In the genomic region with DNA sequence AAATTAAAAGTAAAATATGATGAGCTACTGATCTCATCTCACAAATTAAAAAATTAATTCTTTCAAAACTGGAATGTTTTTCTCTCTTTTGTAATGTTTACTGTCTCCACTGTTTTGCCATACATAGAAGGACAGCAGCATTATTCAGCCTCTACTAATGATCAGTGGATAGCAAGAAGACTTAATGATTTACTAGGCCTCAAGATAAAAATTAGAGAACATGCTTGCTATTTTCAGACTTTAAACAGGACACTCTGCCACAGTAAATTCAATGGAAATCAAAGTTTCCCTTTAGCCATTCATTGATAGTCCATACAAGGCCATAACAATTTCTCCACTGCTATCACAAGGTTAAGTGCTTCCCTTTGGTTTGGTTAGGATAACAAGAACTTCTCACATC, we compare ENCODE assay signal across 17 cellular contexts.
A peak's percentile ranks its signal among the peaks of the same experiment; 100 is the strongest.
DNase-seq lines count a peak whose midpoint lies in the region; ATAC-seq, FAIRE-seq and TF ChIP-seq lines count a peak whose summit lies in the region.
"Had no signal": no experiment of that assay in that cellular context is flagged by ENCODE, and none has a peak within 500 bp of the region (broad histone marks: within the 10 kb centered on the region; RNA-seq: fewer than 3 reads in every experiment).

No MANE protein-coding gene starts in this region.

- H3K36me3 Mint-ChIP-seq in activated T-cell treated with anti-CD3 and anti-CD28 coated beads, Interleukin-2, amount 50 U/mL, for 72 hours (ENCODE audit: insufficient read depth in 2 of 2), result no peaks in the 10 kb centered on the region
- peaks cover 3% of the 10 kb centered on the region for H3K36me3 Mint-ChIP-seq in activated T-cell treated with anti-CD3 and anti-CD28 coated beads, Interleukin-2, amount 50 U/mL, for 4 hours (ENCODE audit: insufficient read depth)

- H3K27ac ChIP-seq in right lobe of liver (peak overlapping the region in 2 of 3 donors; percentile 17 to 26), small intestine (ENCODE audit: low read depth in 1 of 2, low read length in 1 of 2) (no peak overlapping the region), mesenchymal stem cell (ENCODE audit: low read length, poor library complexity, severe bottlenecking) (no peak overlapping the region), foreskin keratinocyte (no peak overlapping the region)
- H3K27ac ChIP-seq: 22Rv1, BLaER1 had no signal

- H3K9me3 ChIP-seq in right lobe of liver (no peaks in the 10 kb centered on the region), small intestine (ENCODE audit: control insufficient read depth, low read depth) (no peaks in the 10 kb centered on the region), mesenchymal stem cell (ENCODE audit: control insufficient read depth, low read length) (no peaks in the 10 kb centered on the region)
- H3K9me3 ChIP-seq: Caco-2 had no signal

- TF ChIP-seq POLR2A in right lobe of liver (IDR thresholded peaks at IDR 0.05), result no peak

- TF ChIP-seq CTCF in kidney epithelial cell (IDR thresholded peaks at IDR 0.05; ENCODE audit: insufficient read depth, low read length, poor library complexity, severe bottlenecking) (no peak), right lobe of liver (IDR thresholded peaks at IDR 0.05) (no peak), foreskin keratinocyte (conservative IDR thresholded peaks at IDR 0.05) (no peak)

- H3K23ac ChIP-seq in mesenchymal stem cell (ENCODE audit: low read length in 2 of 2), result no peak overlapping the region

- no peak overlapping the region for H3K4me3 Mint-ChIP-seq in activated T-cell treated with anti-CD3 and anti-CD28 coated beads, Interleukin-2, amount 50 U/mL, for 72 hours
- H3K4me3 Mint-ChIP-seq in activated T-cell treated with anti-CD3 and anti-CD28 coated beads, Interleukin-2, amount 50 U/mL, for 4 hours, result no peak overlapping the region
- H3K4me3 Mint-ChIP-seq: CD8-positive, alpha-beta memory T cell; HFFc6 had no signal

- no peak overlapping the region for H3K9ac ChIP-seq in mesenchymal stem cell (ENCODE audit: low read length)
- H3K9ac ChIP-seq: BLaER1 had no signal

- DNase-seq in activated T-cell treated with anti-CD3 and anti-CD28 coated beads, Interleukin-2, amount 50 U/mL, for 72 hours, result no peak
- no peak for DNase-seq in activated T-cell treated with anti-CD3 and anti-CD28 coated beads, Interleukin-2, amount 50 U/mL, for 4 hours
- DNase-seq in kidney epithelial cell (ENCODE audit: low read depth), result peak; percentile 2
- DNase-seq in right lobe of liver, result no peak
- DNase-seq in small intestine, result peak; percentile 54
- DNase-seq in mesenchymal stem cell, result no peak
- DNase-seq in DMS53 treated with DMSO at 0.1 percent for 48 hours (lab: John Stamatoyannopoulos, UW; ENCODE audit: unreplicated experiment), result no peak
- no peak for DNase-seq in foreskin keratinocyte
- DNase-seq: AML-193; Caco-2; CD8-positive, alpha-beta memory T cell; DMS53; HCEC 1CT; HFFc6 had no signal

- H3K4ac ChIP-seq in mesenchymal stem cell (ENCODE audit: low read depth in 1 of 2, low read length in 2 of 2), result no peak overlapping the region

- H3K4me1 Mint-ChIP-seq in activated T-cell treated with anti-CD3 and anti-CD28 coated beads, Interleukin-2, amount 50 U/mL, for 72 hours (ENCODE audit: low read depth), result no peaks in the 10 kb centered on the region
- H3K4me1 Mint-ChIP-seq in activated T-cell treated with anti-CD3 and anti-CD28 coated beads, Interleukin-2, amount 50 U/mL, for 4 hours (ENCODE audit: low read depth), result no peaks in the 10 kb centered on the region

- peak overlapping the region; percentile 28 for H3K27ac Mint-ChIP-seq in activated T-cell treated with anti-CD3 and anti-CD28 coated beads, Interleukin-2, amount 50 U/mL, for 72 hours
- H3K27ac Mint-ChIP-seq: HFFc6 had no signal

- no peak overlapping the region for H2BK12ac ChIP-seq in mesenchymal stem cell (ENCODE audit: low read length in 2 of 2)

- no peak for ATAC-seq in activated T-cell treated with anti-CD3 and anti-CD28 coated beads, Interleukin-2, amount 50 U/mL, for 72 hours (replicated peaks in 1 of 2)
- no peak for ATAC-seq in activated T-cell treated with anti-CD3 and anti-CD28 coated beads, Interleukin-2, amount 50 U/mL, for 4 hours
- ATAC-seq in right lobe of liver (peak; percentile 90 to 93 (median 92)), foreskin keratinocyte (no peak)

- no peak overlapping the region for H2BK120ac ChIP-seq in mesenchymal stem cell (ENCODE audit: low read depth, low read length)

- H4K8ac ChIP-seq in mesenchymal stem cell (ENCODE audit: low read length), result no peak overlapping the region

- no peak overlapping the region for H2AFZ ChIP-seq in mesenchymal stem cell (ENCODE audit: low read depth, low read length)

- H3K27me3 ChIP-seq in kidney epithelial cell (ENCODE audit: control insufficient read depth, insufficient read depth, low read length), result no peaks in the 10 kb centered on the region
- H3K27me3 ChIP-seq in right lobe of liver, result no peaks in the 10 kb centered on the region
- H3K27me3 ChIP-seq in small intestine (ENCODE audit: control insufficient read depth in 2 of 2, insufficient read depth in 2 of 2, low read length in 2 of 2), result no peaks in the 10 kb centered on the region
- no peaks in the 10 kb centered on the region for H3K27me3 ChIP-seq in mesenchymal stem cell (ENCODE audit: control insufficient read depth in 1 of 2, insufficient read depth in 1 of 2, low read length in 2 of 2)
- no peaks in the 10 kb centered on the region for H3K27me3 ChIP-seq in foreskin keratinocyte
- H3K27me3 ChIP-seq: BLaER1 had no signal

- H3K4me3 ChIP-seq in kidney epithelial cell (ENCODE audit: low read depth, low read length), result no peak overlapping the region
- no peak overlapping the region for H3K4me3 ChIP-seq in right lobe of liver
- no peak overlapping the region for H3K4me3 ChIP-seq in small intestine (ENCODE audit: low read depth in 1 of 2, low read length in 2 of 2)
- H3K4me3 ChIP-seq in mesenchymal stem cell (ENCODE audit: insufficient read depth in 1 of 2, low read depth in 1 of 2, low read length in 2 of 2), result no peak overlapping the region
- H3K4me3 ChIP-seq: BLaER1 had no signal

- intact Hi-C loops in right lobe of liver (cut with DNase I), result no loop called here

- H3K36me3 ChIP-seq in kidney epithelial cell (ENCODE audit: control insufficient read depth, insufficient read depth, low read length), result no peaks in the 10 kb centered on the region
- H3K36me3 ChIP-seq in right lobe of liver, result no peaks in the 10 kb centered on the region
- no peaks in the 10 kb centered on the region for H3K36me3 ChIP-seq in small intestine (ENCODE audit: control insufficient read depth in 2 of 2, insufficient read depth in 2 of 2, low read length in 2 of 2)
- H3K36me3 ChIP-seq in mesenchymal stem cell (ENCODE audit: control insufficient read depth in 1 of 2, insufficient read depth in 2 of 2, low read depth in 1 of 2, low read length in 2 of 2), result no peaks in the 10 kb centered on the region

- H2BK5ac ChIP-seq in mesenchymal stem cell (ENCODE audit: low read depth, low read length, poor library complexity, severe bottlenecking), result no peak overlapping the region

- H4K91ac ChIP-seq in mesenchymal stem cell (ENCODE audit: low read length), result no peak overlapping the region

- peaks cover 0 to 9% (median 0%) of the 10 kb centered on the region in 4 donors for H3K4me1 ChIP-seq in right lobe of liver
- peaks cover 0 to 2% of the 10 kb centered on the region in 2 donors for H3K4me1 ChIP-seq in small intestine (ENCODE audit: control insufficient read depth in 2 of 2, insufficient read depth in 1 of 2, low read depth in 1 of 2, low read length in 1 of 2)
- H3K4me1 ChIP-seq in mesenchymal stem cell (ENCODE audit: control insufficient read depth, insufficient read depth, low read depth, low read length), result no peaks in the 10 kb centered on the region
- no peaks in the 10 kb centered on the region for H3K4me1 ChIP-seq in foreskin keratinocyte
- H3K4me1 ChIP-seq: BLaER1 had no signal

- no peaks in the 10 kb centered on the region for H3K27me3 Mint-ChIP-seq in activated T-cell treated with anti-CD3 and anti-CD28 coated beads, Interleukin-2, amount 50 U/mL, for 72 hours (ENCODE audit: low read depth)
- H3K27me3 Mint-ChIP-seq in activated T-cell treated with anti-CD3 and anti-CD28 coated beads, Interleukin-2, amount 50 U/mL, for 4 hours (ENCODE audit: low read depth), result no peaks in the 10 kb centered on the region
- H3K27me3 Mint-ChIP-seq: CD8-positive, alpha-beta memory T cell had no signal

- H3K79me1 ChIP-seq in mesenchymal stem cell (replicated peaks; ENCODE audit: low read length, poor library complexity, severe bottlenecking), result peaks cover 14% of the 10 kb centered on the region

- no peak overlapping the region for H2BK15ac ChIP-seq in mesenchymal stem cell (ENCODE audit: low read depth, poor library complexity, severe bottlenecking)

- H3K4me2 ChIP-seq in mesenchymal stem cell (ENCODE audit: low read length, poor library complexity, severe bottlenecking), result no peak overlapping the region
- H3K4me2 ChIP-seq: BLaER1 had no signal

- H3K18ac ChIP-seq in mesenchymal stem cell (ENCODE audit: low read depth in 1 of 2, low read length in 2 of 2), result no peak overlapping the region

- H3K14ac ChIP-seq in mesenchymal stem cell (ENCODE audit: low read length in 2 of 2), result no peak overlapping the region

- H3K9me3 Mint-ChIP-seq in activated T-cell treated with anti-CD3 and anti-CD28 coated beads, Interleukin-2, amount 50 U/mL, for 72 hours, result no peaks in the 10 kb centered on the region
- H3K9me3 Mint-ChIP-seq in activated T-cell treated with anti-CD3 and anti-CD28 coated beads, Interleukin-2, amount 50 U/mL, for 4 hours, result no peaks in the 10 kb centered on the region
- H3K9me3 Mint-ChIP-seq: CD8-positive, alpha-beta memory T cell; HFFc6 had no signal

- no peak overlapping the region for H2AK5ac ChIP-seq in mesenchymal stem cell (ENCODE audit: low read length, severe bottlenecking)

- FAIRE-seq in small intestine (lab: Jason Lieb, UNC), result no peak
- FAIRE-seq: H1 had no signal

Comparison
In these comparisons a context has a peak if more than half of its experiments do, and no peak if none do; other contexts are left out.
1. ATAC-seq: peak in right lobe of liver (4 of 4); none in activated T-cell treated with anti-CD3 and anti-CD28 coated beads, Interleukin-2, amount 50 U/mL, for 72 hours (0 of 2), activated T-cell treated with anti-CD3 and anti-CD28 coated beads, Interleukin-2, amount 50 U/mL, for 4 hours (0 of 2) and foreskin keratinocyte (single experiment).
2. DNase-seq: peak in kidney epithelial cell (single experiment) and small intestine (single experiment); none in activated T-cell treated with anti-CD3 and anti-CD28 coated beads, Interleukin-2, amount 50 U/mL, for 72 hours (0 of 2), activated T-cell treated with anti-CD3 and anti-CD28 coated beads, Interleukin-2, amount 50 U/mL, for 4 hours (single experiment), right lobe of liver (0 of 3), mesenchymal stem cell (single experiment), DMS53 treated with DMSO at 0.1 percent for 48 hours (single experiment) and foreskin keratinocyte (0 of 2).
3. H3K27ac ChIP-seq: peak in right lobe of liver (2 of 3); none in small intestine (0 of 2), mesenchymal stem cell (single experiment) and foreskin keratinocyte (single experiment).